Comparison of ENCODE assay signal across 24 cellular contexts in the genomic region with DNA sequence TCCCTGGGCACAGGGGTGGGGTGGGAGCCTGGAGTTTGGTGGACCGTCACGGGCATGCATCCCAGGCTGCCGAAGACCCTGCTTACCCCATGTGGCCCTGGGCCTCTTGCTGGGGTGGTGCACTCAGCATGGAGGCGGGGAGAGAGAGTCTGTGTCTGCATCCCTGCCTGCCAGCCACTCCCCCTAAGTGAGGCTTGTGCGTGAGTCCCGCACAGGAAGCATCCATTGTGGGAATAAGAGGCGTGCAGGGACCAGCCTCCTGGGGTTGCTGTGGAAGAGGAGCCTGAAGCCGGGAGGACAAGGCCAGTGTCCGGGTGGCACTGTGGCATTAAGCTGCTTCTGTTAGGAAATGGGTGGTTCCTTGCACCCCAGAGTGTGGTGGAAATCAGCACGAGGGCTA. TPM values are rescaled to one million over a fixed set of nuclear protein-coding genes. Genes with fewer than 3 reads are reported as not detected.
"Had no signal": no experiment of that assay in that cellular context is flagged by ENCODE, and none has a peak within 500 bp of the region (broad histone marks: within the 10 kb centered on the region; RNA-seq: fewer than 3 reads in every experiment).

No MANE protein-coding gene starts in this region.

- DNase-seq: dermis blood vessel endothelial cell; effector memory CD8-positive, alpha-beta T cell; erythroblast; esophagus squamous epithelium; foreskin melanocyte; immature natural killer cell; islet precursor cell; kidney glomerular epithelial cell; naive B cell; stimulated activated CD4-positive, alpha-beta T cell treated with anti-CD3 and anti-CD28 coated beads, Interleukin-2, amount 100 ng/mL, for 24 hours; stimulated activated CD4-positive, alpha-beta T cell treated with anti-CD3 and anti-CD28 coated beads, Interleukin-4, amount 100 ng/mL, for 4 hours; stimulated activated naive CD8-positive, alpha-beta T cell treated with anti-CD3 and anti-CD28 coated beads, Interleukin-15, Interleukin-2, amounts not matched to agents 100 U/mL and 50 U/mL, for 24 hours; upper lobe of left lung had no signal

- H3K9me3 ChIP-seq: esophagus squamous epithelium, prostate gland, right atrium auricular region, thoracic aorta, upper lobe of left lung had no signal

- H3K27ac ChIP-seq: coronary artery, esophagus squamous epithelium, prostate gland, right atrium auricular region, thoracic aorta, tibial nerve, upper lobe of left lung had no signal

- ATAC-seq: effector memory CD8-positive, alpha-beta T cell; stimulated activated memory B cell treated with anti-CD40 and anti-IgM and Interleukin-4, amounts not matched to agents 10 μg/mL and 1 μg/mL and 100 μg/mL, for 72 hours; stimulated activated naive CD8-positive, alpha-beta T cell treated with anti-CD3 and anti-CD28 coated beads, Interleukin-15, Interleukin-2, amounts not matched to agents 100 U/mL and 50 U/mL, for 24 hours had no signal

- H3K27ac Mint-ChIP-seq: effector memory CD8-positive, alpha-beta T cell; immature natural killer cell; memory B cell; natural killer cell treated with Interleukin-12 subunit alpha and Interleukin-12 subunit beta and Interleukin-15 and Interleukin-18, amount 100 ng/mL, for 72 hours; stimulated activated memory B cell treated with anti-CD40 and anti-IgM and Interleukin-4, amounts not matched to agents 10 μg/mL and 1 μg/mL and 100 μg/mL, for 72 hours had no signal

- H3K4me1 Mint-ChIP-seq: immature natural killer cell; stimulated activated memory B cell treated with anti-CD40 and anti-IgM and Interleukin-4, amounts not matched to agents 10 μg/mL and 1 μg/mL and 100 μg/mL, for 72 hours had no signal

- H3K27me3 Mint-ChIP-seq: memory B cell; naive B cell; natural killer cell treated with Interleukin-12 subunit alpha and Interleukin-12 subunit beta and Interleukin-15 and Interleukin-18, amount 100 ng/mL, for 72 hours; stimulated activated memory B cell treated with anti-CD40 and anti-IgM and Interleukin-4, amounts not matched to agents 10 μg/mL and 1 μg/mL and 100 μg/mL, for 72 hours had no signal

- H3K36me3 Mint-ChIP-seq: immature natural killer cell; memory B cell; natural killer cell treated with Interleukin-12 subunit alpha and Interleukin-12 subunit beta and Interleukin-15 and Interleukin-18, amount 100 ng/mL, for 72 hours; stimulated activated memory B cell treated with anti-CD40 and anti-IgM and Interleukin-4, amounts not matched to agents 10 μg/mL and 1 μg/mL and 100 μg/mL, for 72 hours had no signal

- H3K27me3 ChIP-seq: right atrium auricular region, tibial nerve, upper lobe of left lung had no signal

- H3K36me3 ChIP-seq: esophagus squamous epithelium, prostate gland, right atrium auricular region, thoracic aorta, tibial nerve, upper lobe of left lung had no signal

- H3K4me1 ChIP-seq: esophagus squamous epithelium, right atrium auricular region, tibial nerve, upper lobe of left lung had no signal

- H3K4me3 Mint-ChIP-seq: effector memory CD8-positive, alpha-beta T cell; immature natural killer cell; memory B cell; naive B cell; natural killer cell treated with Interleukin-12 subunit alpha and Interleukin-12 subunit beta and Interleukin-15 and Interleukin-18, amount 100 ng/mL, for 72 hours; neural crest cell; stimulated activated memory B cell treated with anti-CD40 and anti-IgM and Interleukin-4, amounts not matched to agents 10 μg/mL and 1 μg/mL and 100 μg/mL, for 72 hours had no signal

- H3K4me3 ChIP-seq: coronary artery, esophagus squamous epithelium, lung, prostate gland, right atrium auricular region, smooth muscle cell, thoracic aorta, tibial nerve, upper lobe of left lung had no signal

RNA-seq across cellular contexts. Expression of gene CDH4, which starts 35.5 kb away (rescaled TPM):
- total RNA-seq: natural killer cell treated with Interleukin-12 subunit alpha and Interleukin-12 subunit beta and Interleukin-15 and Interleukin-18, amount 100 ng/mL, for 72 hours; thoracic aorta had no signal
- polyA plus RNA-seq: immature natural killer cell had no signal
